2 cellular contexts compared by ENCODE assay signal in the genomic region with DNA sequence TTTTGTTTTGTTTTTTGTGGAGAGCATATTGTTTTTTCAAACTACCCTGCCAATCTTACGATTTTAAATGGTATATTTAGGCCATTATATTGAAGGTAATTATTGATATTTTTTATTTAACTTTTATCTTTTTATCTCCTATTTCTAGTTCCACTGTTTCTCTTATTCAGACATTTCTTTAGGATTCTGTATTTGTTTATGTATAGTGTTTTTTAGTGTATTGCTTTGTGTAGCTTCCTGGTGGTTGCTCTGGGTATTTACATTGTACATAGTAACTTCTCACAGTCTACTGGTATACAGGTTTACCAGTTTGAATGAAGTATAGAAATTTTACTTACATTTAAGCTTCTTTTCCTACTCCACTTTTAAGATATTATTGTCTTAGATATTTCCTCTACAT.
TF ChIP-seq lines count a peak whose summit lies in the region.

No MANE protein-coding gene starts in this region.

TF ChIP-seq in SK-N-SH, 30 proteins besides CTCF, POLR2A, EP300 and RAD21 (continued from another document):
- no peak for TF ChIP-seq GABPA (IDR thresholded peaks at IDR 0.05; ENCODE audit: low read depth)
- TF ChIP-seq FOSL2 (IDR thresholded peaks at IDR 0.05; ENCODE audit: borderline replicate concordance, low read depth) = no peak
- TF ChIP-seq NFIC (IDR thresholded peaks at IDR 0.05; ENCODE audit: borderline replicate concordance) = no peak
- TF ChIP-seq FOXJ3 (CRISPR knock-in tag; IDR thresholded peaks at IDR 0.05) = no peak
- TF ChIP-seq, protein P1, sequence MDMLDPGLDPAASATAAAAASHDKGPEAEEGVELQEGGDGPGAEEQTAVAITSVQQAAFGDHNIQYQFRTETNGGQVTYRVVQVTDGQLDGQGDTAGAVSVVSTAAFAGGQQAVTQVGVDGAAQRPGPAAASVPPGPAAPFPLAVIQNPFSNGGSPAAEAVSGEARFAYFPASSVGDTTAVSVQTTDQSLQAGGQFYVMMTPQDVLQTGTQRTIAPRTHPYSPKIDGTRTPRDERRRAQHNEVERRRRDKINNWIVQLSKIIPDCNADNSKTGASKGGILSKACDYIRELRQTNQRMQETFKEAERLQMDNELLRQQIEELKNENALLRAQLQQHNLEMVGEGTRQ (IDR thresholded peaks at IDR 0.05; ENCODE audit: borderline replicate concordance, low read depth, low read length) = no peak
- TF ChIP-seq, protein P2, sequence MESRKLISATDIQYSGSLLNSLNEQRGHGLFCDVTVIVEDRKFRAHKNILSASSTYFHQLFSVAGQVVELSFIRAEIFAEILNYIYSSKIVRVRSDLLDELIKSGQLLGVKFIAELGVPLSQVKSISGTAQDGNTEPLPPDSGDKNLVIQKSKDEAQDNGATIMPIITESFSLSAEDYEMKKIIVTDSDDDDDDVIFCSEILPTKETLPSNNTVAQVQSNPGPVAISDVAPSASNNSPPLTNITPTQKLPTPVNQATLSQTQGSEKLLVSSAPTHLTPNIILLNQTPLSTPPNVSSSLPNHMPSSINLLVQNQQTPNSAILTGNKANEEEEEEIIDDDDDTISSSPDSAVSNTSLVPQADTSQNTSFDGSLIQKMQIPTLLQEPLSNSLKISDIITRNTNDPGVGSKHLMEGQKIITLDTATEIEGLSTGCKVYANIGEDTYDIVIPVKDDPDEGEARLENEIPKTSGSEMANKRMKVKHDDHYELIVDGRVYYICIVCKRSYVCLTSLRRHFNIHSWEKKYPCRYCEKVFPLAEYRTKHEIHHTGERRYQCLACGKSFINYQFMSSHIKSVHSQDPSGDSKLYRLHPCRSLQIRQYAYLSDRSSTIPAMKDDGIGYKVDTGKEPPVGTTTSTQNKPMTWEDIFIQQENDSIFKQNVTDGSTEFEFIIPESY (IDR thresholded peaks at IDR 0.05; ENCODE audit: borderline replicate concordance, low read depth) = no peak
- TF ChIP-seq IRF3 (IDR thresholded peaks at IDR 0.05; ENCODE audit: low read depth, low read length) = no peak
- TF ChIP-seq, protein P3, sequence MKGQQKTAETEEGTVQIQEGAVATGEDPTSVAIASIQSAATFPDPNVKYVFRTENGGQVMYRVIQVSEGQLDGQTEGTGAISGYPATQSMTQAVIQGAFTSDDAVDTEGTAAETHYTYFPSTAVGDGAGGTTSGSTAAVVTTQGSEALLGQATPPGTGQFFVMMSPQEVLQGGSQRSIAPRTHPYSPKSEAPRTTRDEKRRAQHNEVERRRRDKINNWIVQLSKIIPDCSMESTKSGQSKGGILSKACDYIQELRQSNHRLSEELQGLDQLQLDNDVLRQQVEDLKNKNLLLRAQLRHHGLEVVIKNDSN (IDR thresholded peaks at IDR 0.05; ENCODE audit: borderline replicate concordance, low read depth) = no peak
- TF ChIP-seq SIN3A (IDR thresholded peaks at IDR 0.05; ENCODE audit: borderline replicate concordance, low read depth, low read length) = no peak
- TF ChIP-seq GATA2 (CRISPR knock-in tag; IDR thresholded peaks at IDR 0.05) = no peak
- TF ChIP-seq ELF1 (IDR thresholded peaks at IDR 0.05) = no peak
- TF ChIP-seq YY1 (IDR thresholded peaks at IDR 0.05; ENCODE audit: low read depth) = no peak
- TF ChIP-seq PBX3 (IDR thresholded peaks at IDR 0.05) = no peak
- TF ChIP-seq TCF12 (IDR thresholded peaks at IDR 0.05) = no peak
- no peak for TF ChIP-seq JUND (IDR thresholded peaks at IDR 0.05)
- no peak for TF ChIP-seq MXI1 (IDR thresholded peaks at IDR 0.05; ENCODE audit: low read depth, low read length)

TF ChIP-seq in SK-N-SH treated with all-trans-retinoic acid at 6 μM for 48 hours, 23 proteins besides CTCF, POLR2A, EP300 and RAD21 (continued from another document):
- TF ChIP-seq, protein P4, sequence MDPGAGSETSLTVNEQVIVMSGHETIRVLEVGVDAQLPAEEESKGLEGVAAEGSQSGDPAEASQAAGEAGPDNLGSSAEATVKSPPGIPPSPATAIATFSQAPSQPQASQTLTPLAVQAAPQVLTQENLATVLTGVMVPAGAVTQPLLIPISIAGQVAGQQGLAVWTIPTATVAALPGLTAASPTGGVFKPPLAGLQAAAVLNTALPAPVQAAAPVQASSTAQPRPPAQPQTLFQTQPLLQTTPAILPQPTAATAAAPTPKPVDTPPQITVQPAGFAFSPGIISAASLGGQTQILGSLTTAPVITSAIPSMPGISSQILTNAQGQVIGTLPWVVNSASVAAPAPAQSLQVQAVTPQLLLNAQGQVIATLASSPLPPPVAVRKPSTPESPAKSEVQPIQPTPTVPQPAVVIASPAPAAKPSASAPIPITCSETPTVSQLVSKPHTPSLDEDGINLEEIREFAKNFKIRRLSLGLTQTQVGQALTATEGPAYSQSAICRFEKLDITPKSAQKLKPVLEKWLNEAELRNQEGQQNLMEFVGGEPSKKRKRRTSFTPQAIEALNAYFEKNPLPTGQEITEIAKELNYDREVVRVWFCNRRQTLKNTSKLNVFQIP (CRISPR knock-in tag; IDR thresholded peaks at IDR 0.05; ENCODE audit: borderline replicate concordance, low read depth) = no peak
- TF ChIP-seq ARNTL (CRISPR knock-in tag; IDR thresholded peaks at IDR 0.05; ENCODE audit: borderline replicate concordance, low read depth) (no peak), BACH2 (CRISPR knock-in tag; IDR thresholded peaks at IDR 0.05; ENCODE audit: borderline replicate concordance) (no peak), ESRRG (CRISPR knock-in tag; IDR thresholded peaks at IDR 0.05) (no peak), TCF4 (CRISPR knock-in tag; IDR thresholded peaks at IDR 0.05; ENCODE audit: borderline replicate concordance) (no peak)
